ENCODE assay signal across 9 cellular contexts in genomic region chr3:20125912-20126311, GRCh38.
DNase-seq lines count a peak whose midpoint lies in the region; ATAC-seq and TF ChIP-seq lines count a peak whose summit lies in the region.
"Had no signal": no experiment of that assay in that cellular context is flagged by ENCODE, and none has a peak within 500 bp of the region (broad histone marks: within the 10 kb centered on the region; RNA-seq: fewer than 3 reads in every experiment).

No MANE protein-coding gene starts in this region.

- no peaks in the 10 kb centered on the region for H3K9me3 Mint-ChIP-seq in central memory CD8-positive, alpha-beta T cell

- H3K9me3 ChIP-seq in testis = no peaks in the 10 kb centered on the region

- H3K4me1 Mint-ChIP-seq in central memory CD8-positive, alpha-beta T cell = peaks cover 5% of the 10 kb centered on the region

- CTCF ChIA-PET in GM10248 (lab: Yijun Ruan, JAX) = interaction anchor here (1.4 kb wide), 1 partner anchor 23 kb away, joined by 3 read pairs; no protein-coding TSS in a partner anchor

- H3K4me3 Mint-ChIP-seq in central memory CD8-positive, alpha-beta T cell = no peak overlapping the region

- no peak overlapping the region for H3K27ac ChIP-seq in testis

- no peaks in the 10 kb centered on the region for H3K27me3 Mint-ChIP-seq in central memory CD8-positive, alpha-beta T cell

- H3K4me3 ChIP-seq in H7 (ENCODE audit: insufficient read depth, low read depth, low read length) (no peak overlapping the region), testis (no peak overlapping the region)

- H3K36me3 ChIP-seq in H7 (replicated peaks; ENCODE audit: control insufficient read depth, insufficient read depth, low read length) (no peaks in the 10 kb centered on the region), testis (ENCODE audit: low read depth, missing control alignments) (no peaks in the 10 kb centered on the region)

- H3K4me1 ChIP-seq in testis = no peaks in the 10 kb centered on the region

- peaks cover 60% of the 10 kb centered on the region for H3K36me3 Mint-ChIP-seq in central memory CD8-positive, alpha-beta T cell (ENCODE audit: insufficient read depth)

- H3K27ac Mint-ChIP-seq in central memory CD8-positive, alpha-beta T cell (ENCODE audit: low read depth) = peak overlapping the region; percentile 14

- peak; percentile 82 for DNase-seq in GM10248 (ENCODE audit: extremely low spot score)
- no peak for DNase-seq in central memory CD8-positive, alpha-beta T cell (ENCODE audit: low spot score in 2 of 2)
- no peak for DNase-seq in iPS-NIHi7 (ENCODE audit: extremely low spot score)
- no peak for DNase-seq in H7
- DNase-seq in testis = no peak
- no peak for DNase-seq in A172 (ENCODE audit: low spot score)
- DNase-seq: NCI-H446 treated with DMSO at 0.1 percent for 48 hours had no signal

- POLR2A ChIA-PET in GM10248 (lab: Yijun Ruan, JAX) = no interaction called here

- whole genome bisulfite sequencing in testis, 2 donors = 70 to 73% methylated on average over 10 of the region's 10 CpGs

- no peaks in the 10 kb centered on the region for H3K27me3 ChIP-seq in H7 (ENCODE audit: control insufficient read depth, insufficient read depth, low read length)
- no peaks in the 10 kb centered on the region for H3K27me3 ChIP-seq in testis

- ATAC-seq in GM21367 (IDR thresholded peaks at IDR 0.05; ENCODE audit: unreplicated experiment) (peak; percentile 100), HG03432 (IDR thresholded peaks at IDR 0.05; ENCODE audit: unreplicated experiment) (peak; percentile 100)
- ATAC-seq in central memory CD8-positive, alpha-beta T cell (replicated peaks; ENCODE audit: extremely low read depth, poor library complexity, severe bottlenecking) = peak; percentile 49

- TF ChIP-seq CTCF in GM10248 (IDR thresholded peaks at IDR 0.05; ENCODE audit: control extremely low read depth, extremely low read depth, low read depth, missing control alignments) = no peak
- TF ChIP-seq CTCF in testis (IDR thresholded peaks at IDR 0.05) = no peak

- intact Hi-C loops in testis (cut with DNase I; ENCODE audit: low total_unique reads) = no loop called here

- no peak for TF ChIP-seq POLR2A in testis (IDR thresholded peaks at IDR 0.05)

Comparison
In these comparisons a context has a peak if more than half of its experiments do, and no peak if none do; other contexts are left out.
1. ATAC-seq: peak in every context shown above with its lines; median percentile 100 in GM21367; 100 in HG03432; 49 in central memory CD8-positive, alpha-beta T cell.